8 cellular contexts compared by ENCODE assay signal in the genomic region with DNA sequence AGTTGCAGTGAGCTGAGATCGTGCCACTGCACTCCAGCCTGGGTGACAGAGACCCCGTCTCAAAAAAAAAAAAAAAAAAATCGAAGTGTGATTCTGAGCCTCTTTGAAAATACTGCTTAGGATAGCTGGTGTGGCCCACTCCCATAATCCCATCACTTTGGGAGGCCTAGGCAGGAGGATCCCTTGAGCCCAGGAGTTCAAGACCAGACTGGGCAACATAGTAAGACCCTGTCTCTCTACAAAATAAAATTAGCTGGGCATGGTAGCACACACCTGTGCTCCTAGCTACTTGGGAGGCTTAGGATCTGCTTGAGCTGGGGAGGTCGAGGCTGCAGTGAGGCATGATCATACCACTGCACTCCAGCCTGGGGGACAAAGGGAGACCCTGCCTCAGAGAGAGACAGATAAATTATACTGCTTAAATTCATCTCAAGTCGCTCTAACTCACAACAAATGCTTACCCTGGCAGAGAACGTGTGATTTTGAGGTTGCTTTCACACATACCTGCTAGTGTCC. TPM values are rescaled to one million over a fixed set of nuclear protein-coding genes. Genes with fewer than 3 reads are reported as not detected.
DNase-seq lines count a peak whose midpoint lies in the region; ATAC-seq and TF ChIP-seq lines count a peak whose summit lies in the region.

No MANE protein-coding gene starts in this region.

- intact Hi-C loops in prostate gland (cut with DNase I): loop anchor here (2.0 to 10.0 kb wide), 2 partner anchors 123 to 331 kb away; no protein-coding TSS in a partner anchor

- ATAC-seq in GM19455 (IDR thresholded peaks at IDR 0.05; ENCODE audit: unreplicated experiment) (no peak), HG03175 (IDR thresholded peaks at IDR 0.05; ENCODE audit: unreplicated experiment) (no peak)

- no peak for TF ChIP-seq CTCF in DOHH2 (IDR thresholded peaks at IDR 0.05; ENCODE audit: low read depth, low read length, poor library complexity, severe bottlenecking)
- no peak for TF ChIP-seq CTCF in Peyer's patch (IDR thresholded peaks at IDR 0.05)
- TF ChIP-seq CTCF in prostate gland (IDR thresholded peaks at IDR 0.05): no peak

- H3K27me3 ChIP-seq in DOHH2 (ENCODE audit: control insufficient read depth, low read length) (peaks cover 15% of the 10 kb centered on the region), Peyer's patch (no peaks in the 10 kb centered on the region), esophagus (ENCODE audit: control insufficient read depth in 1 of 2, insufficient read depth in 2 of 2, low read length in 2 of 2) (no peaks in the 10 kb centered on the region), prostate gland (replicated peaks; ENCODE audit: insufficient read depth) (no peaks in the 10 kb centered on the region)

- no peaks in the 10 kb centered on the region for H3K79me2 ChIP-seq in DOHH2 (ENCODE audit: control insufficient read depth, low read length)

- H3K4me3 ChIP-seq in DOHH2 (ENCODE audit: low read length): peak overlapping the region; percentile 78
- H3K4me3 ChIP-seq in Peyer's patch: peak overlapping the region; percentile 64 to 84 (median 72)
- peak overlapping the region; percentile 64 to 75 for H3K4me3 ChIP-seq in esophagus (ENCODE audit: low read depth in 1 of 2, low read length in 2 of 2)
- H3K4me3 ChIP-seq in prostate gland: peak overlapping the region; percentile 50 to 67

- no peaks in the 10 kb centered on the region for H3F3A ChIP-seq in DOHH2 (ENCODE audit: control insufficient read depth, insufficient read depth)

- WGBS in esophagus, 2 donors: 47 to 48% methylated on average over 6 of the region's 6 CpGs
- WGBS in prostate gland: 52% methylated on average over 6 of the region's 6 CpGs

- H3K9me2 ChIP-seq in DOHH2 (replicated peaks; ENCODE audit: control insufficient read depth, low read length): no peaks in the 10 kb centered on the region

- no peaks in the 10 kb centered on the region for H3K9me3 ChIP-seq in DOHH2 (ENCODE audit: control insufficient read depth, insufficient read depth, low read length)
- no peaks in the 10 kb centered on the region for H3K9me3 ChIP-seq in Peyer's patch
- H3K9me3 ChIP-seq in esophagus (ENCODE audit: control insufficient read depth in 2 of 2, insufficient read depth in 1 of 2, low read depth in 1 of 2, low read length in 1 of 2): peaks cover 0 to 2% of the 10 kb centered on the region in 2 donors
- no peaks in the 10 kb centered on the region for H3K9me3 ChIP-seq in prostate gland

- H3K27ac ChIP-seq in DOHH2 (ENCODE audit: low read depth, low read length) (no peak overlapping the region), Peyer's patch (peak overlapping the region; percentile 80 to 87 (median 84)), esophagus (ENCODE audit: low read depth in 2 of 2, low read length in 1 of 2) (peak overlapping the region in 1 of 2 donors; percentile 75), prostate gland (no peak overlapping the region)

- TF ChIP-seq POLR2A in Peyer's patch (IDR thresholded peaks at IDR 0.05) (no peak), prostate gland (IDR thresholded peaks at IDR 0.05) (no peak)

- H3K36me3 ChIP-seq in DOHH2 (ENCODE audit: control insufficient read depth, low read length) (no peaks in the 10 kb centered on the region), Peyer's patch (no peaks in the 10 kb centered on the region), esophagus (ENCODE audit: control insufficient read depth in 2 of 2, insufficient read depth in 2 of 2, low read length in 1 of 2) (no peaks in the 10 kb centered on the region), prostate gland (no peaks in the 10 kb centered on the region)

- DNase-seq in Peyer's patch (no peak), prostate gland (ENCODE audit: low spot score) (no peak), SHP77 (lab: John Stamatoyannopoulos, UW) (no peak)
- no peak for DNase-seq in stimulated activated CD4-positive, alpha-beta T cell treated with anti-CD3 and anti-CD28 coated beads, Interleukin-4, amount 100 ng/mL, for 4 hours

- H4K20me1 ChIP-seq in DOHH2 (ENCODE audit: control insufficient read depth, insufficient read depth, low read depth, low read length): no peaks in the 10 kb centered on the region

- H3K4me1 ChIP-seq in DOHH2 (ENCODE audit: control insufficient read depth, low read length) (peaks cover 10% of the 10 kb centered on the region), Peyer's patch (peaks cover 0 to 5% (median 0%) of the 10 kb centered on the region in 4 donors), esophagus (ENCODE audit: control insufficient read depth in 2 of 2, insufficient read depth in 2 of 2, low read length in 1 of 2) (no peaks in the 10 kb centered on the region), prostate gland (replicated peaks) (no peaks in the 10 kb centered on the region)

- peak overlapping the region; percentile 58 for H3K4me2 ChIP-seq in DOHH2 (ENCODE audit: low read length)

RNA-seq across cellular contexts. Expression of gene TMC2, which starts 12.4 kb away (rescaled TPM):
- total RNA-seq in Peyer's patch: under 1 TPM in 1 of 4 donors, not detected in 3; 0.27 TPM
- polyA plus RNA-seq in esophagus: not detected
- total RNA-seq in prostate gland: under 1 TPM in 1 of 2 donors, not detected in 1; 0.23 TPM

RNA-seq across cellular contexts. Expression of gene ZNF343, which starts 15.3 kb away (rescaled TPM):
- total RNA-seq in Peyer's patch (10 to 100 TPM in 1 of 4 donors, 1 to 10 TPM in 3; 6.3 to 13.3 (median 8.7) TPM), prostate gland (10 to 100 TPM in 1 of 2 donors, 1 to 10 TPM in 1; 8.0 to 10.4 TPM)
- 1 to 10 TPM; 4.4 to 4.6 TPM for polyA plus RNA-seq in esophagus

RNA-seq across cellular contexts. Expression of gene SNRPB, which starts 53.4 kb away (rescaled TPM):
- 100 to 1,000 TPM in 3 of 4 donors, 10 to 100 TPM in 1; 74.6 to 129 (median 114) TPM for total RNA-seq in Peyer's patch
- 100 to 1,000 TPM; 138 to 273 TPM for polyA plus RNA-seq in esophagus
- total RNA-seq in prostate gland: 100 to 1,000 TPM; 215 to 294 TPM

Comparison
In these comparisons a context has a peak if more than half of its experiments do, and no peak if none do; other contexts are left out.
1. H3K27ac ChIP-seq: peak in Peyer's patch (4 of 4); none in DOHH2 (single experiment) and prostate gland (0 of 2).
2. Peak in every context shown above with its lines, with median percentiles within 50 percentile points of each other: H3K4me3 ChIP-seq.